Comparison of ENCODE assay signal across 1 cellular context in the genomic region with DNA sequence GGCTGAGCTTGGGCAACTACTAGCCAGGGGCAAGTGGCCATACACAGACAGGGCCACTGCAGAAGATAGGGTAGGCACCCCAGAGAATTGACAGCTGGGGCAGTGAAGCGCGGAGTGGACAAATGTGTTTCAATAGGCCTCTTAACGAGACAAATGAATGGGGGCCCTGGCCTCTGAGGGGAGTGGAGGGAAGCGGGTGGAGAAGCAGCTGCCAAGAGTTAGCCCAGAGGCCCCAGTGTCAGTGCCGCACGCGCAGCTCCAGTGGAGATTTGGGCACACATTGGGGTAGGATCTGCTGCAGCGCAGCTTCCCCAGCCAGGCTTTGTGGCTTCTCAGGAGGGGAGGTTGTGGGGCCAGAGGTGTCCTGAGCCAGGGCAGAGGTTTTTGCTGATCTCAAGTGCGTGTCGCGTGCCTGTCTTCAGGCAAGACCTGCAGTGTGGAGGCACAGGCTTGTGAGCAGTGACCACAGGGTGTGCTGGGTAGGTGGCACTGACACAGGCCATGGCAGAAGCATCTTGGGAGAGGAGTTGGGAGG.
TF ChIP-seq lines count a peak whose summit lies in the region.

No MANE protein-coding gene starts in this region.

TF ChIP-seq in SK-N-SH, 30 proteins besides CTCF, POLR2A, EP300 and RAD21 (continued from another document):
- TF ChIP-seq RCOR1 (IDR thresholded peaks at IDR 0.05; ENCODE audit: low read length): no peak
- TF ChIP-seq GATA2 (CRISPR knock-in tag; IDR thresholded peaks at IDR 0.05): no peak
- TF ChIP-seq EZH2phosphoT487 (IDR thresholded peaks at IDR 0.05; ENCODE audit: borderline replicate concordance, low read depth): no peak
- TF ChIP-seq, protein P1, sequence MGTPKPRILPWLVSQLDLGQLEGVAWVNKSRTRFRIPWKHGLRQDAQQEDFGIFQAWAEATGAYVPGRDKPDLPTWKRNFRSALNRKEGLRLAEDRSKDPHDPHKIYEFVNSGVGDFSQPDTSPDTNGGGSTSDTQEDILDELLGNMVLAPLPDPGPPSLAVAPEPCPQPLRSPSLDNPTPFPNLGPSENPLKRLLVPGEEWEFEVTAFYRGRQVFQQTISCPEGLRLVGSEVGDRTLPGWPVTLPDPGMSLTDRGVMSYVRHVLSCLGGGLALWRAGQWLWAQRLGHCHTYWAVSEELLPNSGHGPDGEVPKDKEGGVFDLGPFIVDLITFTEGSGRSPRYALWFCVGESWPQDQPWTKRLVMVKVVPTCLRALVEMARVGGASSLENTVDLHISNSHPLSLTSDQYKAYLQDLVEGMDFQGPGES (IDR thresholded peaks at IDR 0.05; ENCODE audit: low read depth, low read length): no peak
- TF ChIP-seq, protein P2, sequence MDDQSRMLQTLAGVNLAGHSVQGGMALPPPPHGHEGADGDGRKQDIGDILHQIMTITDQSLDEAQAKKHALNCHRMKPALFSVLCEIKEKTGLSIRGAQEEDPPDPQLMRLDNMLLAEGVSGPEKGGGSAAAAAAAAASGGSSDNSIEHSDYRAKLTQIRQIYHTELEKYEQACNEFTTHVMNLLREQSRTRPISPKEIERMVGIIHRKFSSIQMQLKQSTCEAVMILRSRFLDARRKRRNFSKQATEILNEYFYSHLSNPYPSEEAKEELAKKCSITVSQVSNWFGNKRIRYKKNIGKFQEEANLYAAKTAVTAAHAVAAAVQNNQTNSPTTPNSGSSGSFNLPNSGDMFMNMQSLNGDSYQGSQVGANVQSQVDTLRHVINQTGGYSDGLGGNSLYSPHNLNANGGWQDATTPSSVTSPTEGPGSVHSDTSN (IDR thresholded peaks at IDR 0.05): no peak
- no peak for TF ChIP-seq GABPA (IDR thresholded peaks at IDR 0.05; ENCODE audit: low read depth)
- TF ChIP-seq, protein P3, sequence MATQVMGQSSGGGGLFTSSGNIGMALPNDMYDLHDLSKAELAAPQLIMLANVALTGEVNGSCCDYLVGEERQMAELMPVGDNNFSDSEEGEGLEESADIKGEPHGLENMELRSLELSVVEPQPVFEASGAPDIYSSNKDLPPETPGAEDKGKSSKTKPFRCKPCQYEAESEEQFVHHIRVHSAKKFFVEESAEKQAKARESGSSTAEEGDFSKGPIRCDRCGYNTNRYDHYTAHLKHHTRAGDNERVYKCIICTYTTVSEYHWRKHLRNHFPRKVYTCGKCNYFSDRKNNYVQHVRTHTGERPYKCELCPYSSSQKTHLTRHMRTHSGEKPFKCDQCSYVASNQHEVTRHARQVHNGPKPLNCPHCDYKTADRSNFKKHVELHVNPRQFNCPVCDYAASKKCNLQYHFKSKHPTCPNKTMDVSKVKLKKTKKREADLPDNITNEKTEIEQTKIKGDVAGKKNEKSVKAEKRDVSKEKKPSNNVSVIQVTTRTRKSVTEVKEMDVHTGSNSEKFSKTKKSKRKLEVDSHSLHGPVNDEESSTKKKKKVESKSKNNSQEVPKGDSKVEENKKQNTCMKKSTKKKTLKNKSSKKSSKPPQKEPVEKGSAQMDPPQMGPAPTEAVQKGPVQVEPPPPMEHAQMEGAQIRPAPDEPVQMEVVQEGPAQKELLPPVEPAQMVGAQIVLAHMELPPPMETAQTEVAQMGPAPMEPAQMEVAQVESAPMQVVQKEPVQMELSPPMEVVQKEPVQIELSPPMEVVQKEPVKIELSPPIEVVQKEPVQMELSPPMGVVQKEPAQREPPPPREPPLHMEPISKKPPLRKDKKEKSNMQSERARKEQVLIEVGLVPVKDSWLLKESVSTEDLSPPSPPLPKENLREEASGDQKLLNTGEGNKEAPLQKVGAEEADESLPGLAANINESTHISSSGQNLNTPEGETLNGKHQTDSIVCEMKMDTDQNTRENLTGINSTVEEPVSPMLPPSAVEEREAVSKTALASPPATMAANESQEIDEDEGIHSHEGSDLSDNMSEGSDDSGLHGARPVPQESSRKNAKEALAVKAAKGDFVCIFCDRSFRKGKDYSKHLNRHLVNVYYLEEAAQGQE (IDR thresholded peaks at IDR 0.05; ENCODE audit: low read depth, low read length): no peak
TF ChIP-seq in SK-N-SH: peak in this region for 0.
